In the genomic region with DNA sequence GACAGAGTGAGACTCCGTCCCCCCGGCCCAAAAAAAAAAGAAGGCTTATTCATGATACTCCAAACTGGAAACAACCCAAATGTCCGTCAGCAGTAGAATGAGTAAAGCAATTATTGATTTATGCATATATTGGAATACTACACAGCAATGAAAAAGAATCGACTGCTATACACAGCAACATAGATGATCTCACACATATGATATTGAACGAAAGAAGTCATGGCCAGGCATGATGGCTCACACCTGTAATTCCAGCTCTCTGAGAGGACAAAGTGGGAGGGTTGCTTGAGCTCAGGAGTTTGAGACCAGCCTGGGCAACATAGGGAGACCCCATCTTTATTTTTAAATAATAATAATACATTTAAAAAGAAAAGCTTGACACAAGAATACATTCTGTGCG, we compare ENCODE assay signal across 16 cellular contexts. TPM values are rescaled to one million over a fixed set of nuclear protein-coding genes. Genes with fewer than 3 reads are reported as not detected.
DNase-seq lines count a peak whose midpoint lies in the region; ATAC-seq, FAIRE-seq and TF ChIP-seq lines count a peak whose summit lies in the region.
"Had no signal": no experiment of that assay in that cellular context is flagged by ENCODE, and none has a peak within 500 bp of the region (broad histone marks: within the 10 kb centered on the region; RNA-seq: fewer than 3 reads in every experiment).

No MANE protein-coding gene starts in this region.

- TF ChIP-seq CTCF in GM12878 (IDR thresholded peaks at IDR 0.05 in 2 of 3, conservative IDR thresholded peaks at IDR 0.05 in 1 of 3; ENCODE audit: control insufficient read depth in 2 of 3, extremely low read depth in 1 of 3, insufficient read depth in 1 of 3, low read depth in 3 of 3, low read length in 3 of 3) (no peak), thoracic aorta (IDR thresholded peaks at IDR 0.05) (no peak)

- POLR2A ChIA-PET in GM12878 (lab: Charles Lee), result interaction anchor here (0.5 kb wide), 1 partner anchor 10 kb away, joined by 3 read pairs; no protein-coding TSS in a partner anchor

- BruUV-seq in GM12878 (replicated peaks; lab: Mats Ljungman, UMichigan), result no TSS peak

- peaks cover 72% of the 10 kb centered on the region for H3K4me1 ChIP-seq in BLaER1
- peaks cover 53% of the 10 kb centered on the region for H3K4me1 ChIP-seq in Karpas-422 (ENCODE audit: low read length)
- H3K4me1 ChIP-seq in GM12878 (ENCODE audit: control insufficient read depth, insufficient read depth, low read length), result peaks cover 44% of the 10 kb centered on the region
- peaks cover 21 to 37% of the 10 kb centered on the region in 2 donors for H3K4me1 ChIP-seq in thoracic aorta (ENCODE audit: control insufficient read depth in 1 of 2, low read depth in 2 of 2)

- DNase-seq in Karpas-422 (no peak), GM12878 (ENCODE audit: low read depth, low spot score) (no peak), thoracic aorta (ENCODE audit: low spot score) (no peak), GM12891 (ENCODE audit: insufficient read length, low spot score) (no peak), AG08396 (ENCODE audit: low spot score) (no peak)
- DNase-seq: CD4-positive, alpha-beta memory T cell; DMS53; GF-D8; HFFc6 had no signal

- SMC1A ChIA-PET in GM12878 (lab: Charles Lee; ENCODE audit: uncharacterized antibody, unreplicated experiment), result interaction anchor here (0.7 to 2.2 kb wide), 7 partner anchors 10 to 104 kb away, joined by 3 to 8 read pairs (median 3); no protein-coding TSS in a partner anchor

- H3K9me2 ChIP-seq in Karpas-422 (replicated peaks; ENCODE audit: insufficient read depth, low read length), result no peaks in the 10 kb centered on the region

- no peak for TF ChIP-seq RAD21 in GM12878 (IDR thresholded peaks at IDR 0.05; ENCODE audit: insufficient read depth, low read depth, low read length)

- H3K4me3 ChIP-seq in BLaER1, result no peak overlapping the region
- no peak overlapping the region for H3K4me3 ChIP-seq in Karpas-422 (ENCODE audit: low read length)
- H3K4me3 ChIP-seq in GM12878, result no peak overlapping the region
- no peak overlapping the region for H3K4me3 ChIP-seq in thoracic aorta
- H3K4me3 ChIP-seq: HAP-1 had no signal

- no peak overlapping the region for H3K27ac ChIP-seq in BLaER1
- H3K27ac ChIP-seq in Karpas-422 (ENCODE audit: low read length), result peak overlapping the region; percentile 98
- H3K27ac ChIP-seq in GM12878 (ENCODE audit: control insufficient read depth, insufficient read depth), result no peak overlapping the region
- peak overlapping the region; percentile 42 to 96 for H3K27ac ChIP-seq in thoracic aorta
- H3K27ac ChIP-seq: KMS-11 had no signal

- TF ChIP-seq EP300 in GM12878 (IDR thresholded peaks at IDR 0.05; ENCODE audit: borderline replicate concordance in 1 of 2, control insufficient read depth in 1 of 2, low read depth in 2 of 2, low read length in 2 of 2), result no peak

- H3K4me2 ChIP-seq in BLaER1 (peak overlapping the region; percentile 95; the same call in 1 of the 2 replicates), Karpas-422 (ENCODE audit: low read depth, low read length, poor library complexity, severe bottlenecking) (no peak overlapping the region), GM12878 (ENCODE audit: control insufficient read depth, insufficient read depth) (no peak overlapping the region)
- H3K4me2 ChIP-seq: KMS-11 had no signal

- H3K9me3 ChIP-seq in BLaER1 (no peaks in the 10 kb centered on the region; the same call in 1 of the 2 replicates), Karpas-422 (ENCODE audit: low read length) (no peaks in the 10 kb centered on the region), GM12878 (replicated peaks; ENCODE audit: control insufficient read depth, insufficient read depth, low read length) (no peaks in the 10 kb centered on the region), thoracic aorta (no peaks in the 10 kb centered on the region)
- H3K9me3 ChIP-seq: HAP-1 had no signal

- H3K36me3 ChIP-seq in BLaER1 (peaks cover 58% of the 10 kb centered on the region), Karpas-422 (ENCODE audit: insufficient read depth, low read length) (peaks cover 37% of the 10 kb centered on the region), GM12878 (ENCODE audit: control insufficient read depth in 2 of 2, insufficient read depth in 2 of 2, low read length in 1 of 2) (peaks cover 9 to 26% of the 10 kb centered on the region in 2 experiments), thoracic aorta (no peaks in the 10 kb centered on the region)

- no peaks in the 10 kb centered on the region for H3K27me3 ChIP-seq in BLaER1
- no peaks in the 10 kb centered on the region for H3K27me3 ChIP-seq in Karpas-422 (ENCODE audit: low read length)
- H3K27me3 ChIP-seq in GM12878 (replicated peaks in 1 of 2; ENCODE audit: control insufficient read depth in 2 of 2, insufficient read depth in 2 of 2, low read length in 1 of 2), result no peaks in the 10 kb centered on the region
- no peaks in the 10 kb centered on the region for H3K27me3 ChIP-seq in thoracic aorta (replicated peaks; ENCODE audit: insufficient read depth)

- in situ Hi-C loops in GM12878 (cut with MboI), result loop anchor here (25.0 kb wide), 1 partner anchor 1364 kb away; the partner anchor contains the start of gene ZFP64

- 94% methylated on average over 6 of the region's 6 CpGs for WGBS in GM12878 (ENCODE audit: insufficient coverage, insufficient replicate concordance, low lambda C conversion rate, missing lambda C conversion rate)

- no peak overlapping the region for H3K9ac ChIP-seq in BLaER1
- H3K9ac ChIP-seq in Karpas-422 (ENCODE audit: low read length), result no peak overlapping the region
- H3K9ac ChIP-seq in GM12878 (ENCODE audit: control insufficient read depth, insufficient read depth, low read length), result no peak overlapping the region
- H3K9ac ChIP-seq: KMS-11 had no signal

- intact Hi-C loops in GM12878 (cut with micrococcal nuclease; ENCODE audit: unreplicated experiment), result no loop called here

- H4K20me1 ChIP-seq in BLaER1 (no peaks in the 10 kb centered on the region), Karpas-422 (ENCODE audit: insufficient read depth, low read depth, low read length) (0 out of 2 replicates have a peak, but pooled peaks cover 4% of the 10 kb centered on the region), GM12878 (ENCODE audit: control insufficient read depth, insufficient read depth) (no peaks in the 10 kb centered on the region)

- H2AFZ ChIP-seq in Karpas-422 (ENCODE audit: low read length) (no peak overlapping the region), GM12878 (ENCODE audit: control insufficient read depth, low read depth, low read length) (no peak overlapping the region)

- ATAC-seq in GM12878, result no peak
- no peak for ATAC-seq in thoracic aorta (ENCODE audit: insufficient number of reproducible peaks, low FRiP score, low read depth)
- ATAC-seq in GM19324 (IDR thresholded peaks at IDR 0.05; ENCODE audit: low FRiP score, unreplicated experiment), result no peak
- no peak for ATAC-seq in HG03521 (IDR thresholded peaks at IDR 0.05; ENCODE audit: unreplicated experiment)

- RAD21 ChIA-PET in GM12878 (lab: Charles Lee; ENCODE audit: unreplicated experiment), result interaction anchor here (0.8 to 3.9 kb wide), 6 partner anchors 12 to 107 kb away, joined by 3 to 33 read pairs (median 6); partner anchors contain the start of genes ADNP and BCAS4

- TF ChIP-seq POLR2A in GM12878 (IDR thresholded peaks at IDR 0.05; ENCODE audit: low read depth, low read length), result no peak
- TF ChIP-seq POLR2A in GM12891 (IDR thresholded peaks at IDR 0.05; ENCODE audit: low read depth, low read length), result no peak

- CTCF ChIA-PET in GM12878 (lab: Yijun Ruan, JAX), result interaction anchor here (0.9 to 4.7 kb wide), 6 partner anchors 14 to 104 kb away, joined by 3 to 47 read pairs (median 6); partner anchors contain the start of gene BCAS4

- FAIRE-seq in GM12878 (lab: Jason Lieb, UNC), result no peak
- no peak for FAIRE-seq in GM12891 (lab: Jason Lieb, UNC)
- FAIRE-seq: D721Med, GM18507 had no signal

- H3K79me2 ChIP-seq in Karpas-422 (ENCODE audit: low read length) (peaks cover 69% of the 10 kb centered on the region), GM12878 (ENCODE audit: control insufficient read depth, insufficient read depth, low read length) (peaks cover 34% of the 10 kb centered on the region)

TF ChIP-seq in GM12878, 131 proteins besides CTCF, POLR2A, EP300 and RAD21 (continues in another document):
- 0 out of 2 replicates have a peak, but pooled peaks have one; percentile 29 for TF ChIP-seq ZNF217 (IDR thresholded peaks at IDR 0.05)

TF ChIP-seq in GM12891, 5 proteins besides CTCF, POLR2A, EP300 and RAD21:
- TF ChIP-seq TAF1 (IDR thresholded peaks at IDR 0.05; ENCODE audit: low read depth, low read length), result no peak
- no peak for TF ChIP-seq SPI1 (IDR thresholded peaks at IDR 0.05; ENCODE audit: low read depth, low read length)
- TF ChIP-seq POU2F2 (IDR thresholded peaks at IDR 0.05; ENCODE audit: low read depth, low read length), result no peak
- no peak for TF ChIP-seq PAX5 (IDR thresholded peaks at IDR 0.05; ENCODE audit: insufficient read depth, low read length, severe bottlenecking)
- no peak for TF ChIP-seq POLR2AphosphoS5 (IDR thresholded peaks at IDR 0.05; ENCODE audit: low read depth, low read length)

RNA-seq across cellular contexts. Expression of gene BCAS4, which starts 28.5 kb away (rescaled TPM):
- total RNA-seq in Karpas-422 (2014; rRNA removed; shearing (Covaris generic); ENCODE audit: low replicate concordance), result 191 and 231 TPM in 2 replicates
- 33.2 and 41.2 TPM in 2 replicates for total RNA-seq in GM12878 (2013; cell fraction: nucleolus; rRNA removed)
- 196 and 212 TPM in 2 replicates for total RNA-seq in GM12878 (2014; rRNA removed)
- total RNA-seq in GM12878 (2014; rRNA removed; fragmentation: Illumina TruSeq; extraction: Trizol), result 30.7 and 40.4 TPM in 2 replicates
- total RNA-seq in GM12878 (2021), result 84.3 and 90.1 TPM in 2 replicates
- polyA plus RNA-seq in GM12878 (2011; ENCODE audit: low read depth), result 197 TPM
- polyA plus RNA-seq in GM12878 (2011; rRNA removed), result 21.8 and 31.5 TPM in 2 replicates
- polyA plus RNA-seq in GM12878 (2011; cell fraction: cytosol; rRNA removed), result 28.9 and 69.9 TPM in 2 replicates
- polyA plus RNA-seq in GM12878 (2011; cell fraction: nucleus; rRNA removed), result 43.0 and 45.6 TPM in 2 replicates
- polyA plus RNA-seq in GM12878 (2012), result 87.8 and 101 TPM in 2 replicates
- 19.5 and 30.1 TPM in 2 replicates for polyA plus RNA-seq in GM12878 (2014; fragmentation: Illumina TruSeq; extraction: Trizol)
- polyA plus RNA-seq in GM12878 (2014; fragmentation: Nextera tagmentation; extraction: Ambion mirVana), result 10 to 100 TPM; 14.8 to 34.2 TPM
- 214 and 266 TPM in 2 replicates for polyA plus RNA-seq in GM12878 (2014; rRNA removed)
- polyA plus RNA-seq in GM12878 (2016; fragmentation: Nextera tagmentation; extraction: Ambion mirVana), result 100 to 1,000 TPM; 127 to 132 TPM
- polyA minus RNA-seq in GM12878 (2011; rRNA and poly(A)+ RNA removed), result 13.5 and 16.0 TPM in 2 replicates
- 5.9 and 7.5 TPM in 2 replicates for polyA minus RNA-seq in GM12878 (2011; cell fraction: cytosol; rRNA and poly(A)+ RNA removed)
- 13.7 and 22.7 TPM in 2 replicates for polyA minus RNA-seq in GM12878 (2011; cell fraction: nucleus; rRNA and poly(A)+ RNA removed)
- total RNA-seq in thoracic aorta, result 10 to 100 TPM in 1 of 2 donors, 1 to 10 TPM in 1; 7.7 to 10.2 TPM
- 77.5 TPM for polyA plus RNA-seq in GM12891 (2012; ENCODE audit: low read depth, missing spikeins)

Comparison
In these comparisons a context has a peak if more than half of its experiments do, and no peak if none do; other contexts are left out.
1. H3K27ac ChIP-seq: peak in Karpas-422 (single experiment) and thoracic aorta (2 of 2); none in BLaER1 (single experiment) and GM12878 (single experiment).